Comparison of ENCODE assay signal across 16 cellular contexts in genomic region chr2:237433920-237434319, GRCh38. TPM values are rescaled to one million over a fixed set of nuclear protein-coding genes. Genes with fewer than 3 reads are reported as not detected.
DNase-seq lines count a peak whose midpoint lies in the region; ATAC-seq and TF ChIP-seq lines count a peak whose summit lies in the region.
"Had no signal": no experiment of that assay in that cellular context is flagged by ENCODE, and none has a peak within 500 bp of the region (broad histone marks: within the 10 kb centered on the region; RNA-seq: fewer than 3 reads in every experiment).

No MANE protein-coding gene starts in this region.

- intact Hi-C loops in activated CD4-positive, alpha-beta T cell treated with anti-CD3 and anti-CD28 coated beads for 36 hours (cut with DNase I, micrococcal nuclease), result loop anchor here (2.0 to 10.0 kb wide), 5 partner anchors 238 to 882 kb away; no protein-coding TSS in a partner anchor
- intact Hi-C loops in activated T-helper 1 cell treated with anti-CD3 and anti-CD28 coated beads, Interleukin-12 subunit alpha, Interleukin-12 subunit beta, Interleukin-2, Interleukin-4 antibody, amounts not matched to agents 30 ng/mL and 10 ng/mL and 1 ng/mL, durations not matched to agents 14 hours and 24 hours and 36 hours (cut with micrococcal nuclease), result loop anchor here (1.0 to 10.0 kb wide), 3 partner anchors 238 to 879 kb away; no protein-coding TSS in a partner anchor
- intact Hi-C loops in left lung (cut with DNase I), result no loop called here

- peaks cover 16% of the 10 kb centered on the region for H3K36me3 Mint-ChIP-seq in activated CD4-positive, alpha-beta T cell treated with anti-CD3 and anti-CD28 coated beads for 36 hours (ENCODE audit: low read depth)
- peaks cover 3% of the 10 kb centered on the region; the same call in 1 of the 3 replicates for H3K36me3 Mint-ChIP-seq in GM23338 (ENCODE audit: low read depth)
- peaks cover 9% of the 10 kb centered on the region for H3K36me3 Mint-ChIP-seq in activated T-helper 1 cell treated with anti-CD3 and anti-CD28 coated beads, Interleukin-12 subunit alpha, Interleukin-12 subunit beta, Interleukin-2, Interleukin-4 antibody, amounts not matched to agents 30 ng/mL and 10 ng/mL and 1 ng/mL, durations not matched to agents 14 hours and 24 hours and 36 hours (ENCODE audit: low read depth)

- no peak for ATAC-seq in activated CD4-positive, alpha-beta T cell treated with anti-CD3 and anti-CD28 coated beads for 36 hours
- ATAC-seq in GM23338, result no peak
- no peak for ATAC-seq in left lung
- no peak for ATAC-seq in GM18505 (IDR thresholded peaks at IDR 0.05; ENCODE audit: unreplicated experiment)
- ATAC-seq in GM21515 (IDR thresholded peaks at IDR 0.05; ENCODE audit: unreplicated experiment), result no peak

- H3K27me3 Mint-ChIP-seq in activated CD4-positive, alpha-beta T cell treated with anti-CD3 and anti-CD28 coated beads for 36 hours, result no peaks in the 10 kb centered on the region
- H3K27me3 Mint-ChIP-seq in GM23338 (ENCODE audit: insufficient read depth, low read depth, poor library complexity), result peaks cover 8% of the 10 kb centered on the region
- peaks cover 5% of the 10 kb centered on the region for H3K27me3 Mint-ChIP-seq in activated T-helper 1 cell treated with anti-CD3 and anti-CD28 coated beads, Interleukin-12 subunit alpha, Interleukin-12 subunit beta, Interleukin-2, Interleukin-4 antibody, amounts not matched to agents 30 ng/mL and 10 ng/mL and 1 ng/mL, durations not matched to agents 14 hours and 24 hours and 36 hours (ENCODE audit: insufficient read depth)

- H3K9me2 ChIP-seq in GM23338 (ENCODE audit: insufficient read depth), result 0 out of 2 replicates have a peak, but pooled peaks cover 4% of the 10 kb centered on the region

- POLR2A ChIA-PET in activated CD4-positive, alpha-beta T cell treated with anti-CD3 and anti-CD28 coated beads for 36 hours (lab: Charles Lee), result no interaction called here

- H3K4me1 ChIP-seq in GM23338 (ENCODE audit: insufficient read depth) (peaks cover 4% of the 10 kb centered on the region), osteoblast (ENCODE audit: insufficient read depth, low read length) (peaks cover 74% of the 10 kb centered on the region), left lung (peaks cover 13 to 17% of the 10 kb centered on the region in 2 donors)

- TF ChIP-seq POLR2A in GM18505 (IDR thresholded peaks at IDR 0.05; ENCODE audit: borderline replicate concordance, extremely low read depth, insufficient read depth, insufficient read length), result no peak

- peak; percentile 41 for DNase-seq in activated CD4-positive, alpha-beta T cell treated with anti-CD3 and anti-CD28 coated beads for 36 hours
- DNase-seq in activated CD4-positive, alpha-beta T cell treated with anti-CD3 and anti-CD28 coated beads, Interleukin-2, amount 50 U/mL, for 4 hours, result no peak
- DNase-seq in GM23338 (ENCODE audit: low spot score) (no peak), osteoblast (ENCODE audit: insufficient read length, low spot score, missing footprints) (no peak), left lung (no peak)
- DNase-seq in activated T-helper 1 cell treated with anti-CD3 and anti-CD28 coated beads, Interleukin-12 subunit alpha, Interleukin-12 subunit beta, Interleukin-2, Interleukin-4 antibody, amounts not matched to agents 30 ng/mL and 10 ng/mL and 1 ng/mL, durations not matched to agents 14 hours and 24 hours and 36 hours (ENCODE audit: low spot score), result no peak
- DNase-seq: AML-193, aorta, GF-D8, NCI-H526 treated with DMSO at 0.1 percent for 48 hours, spleen had no signal

- H3K79me2 ChIP-seq in GM23338 (replicated peaks; ENCODE audit: insufficient read depth), result no peaks in the 10 kb centered on the region
- H3K79me2 ChIP-seq in osteoblast (ENCODE audit: insufficient read depth, low read length), result no peaks in the 10 kb centered on the region

- no peaks in the 10 kb centered on the region for H3K36me3 ChIP-seq in GM23338 (ENCODE audit: insufficient read depth)
- no peaks in the 10 kb centered on the region for H3K36me3 ChIP-seq in osteoblast (ENCODE audit: insufficient read depth, low read length)
- no peaks in the 10 kb centered on the region for H3K36me3 ChIP-seq in left lung
- H3K36me3 ChIP-seq: spleen, vagina had no signal

- H3K4me2 ChIP-seq in GM23338, result no peak overlapping the region
- H3K4me2 ChIP-seq in osteoblast (ENCODE audit: insufficient read depth, low read length), result peak overlapping the region; percentile 73

- peak overlapping the region; percentile 74 for H3K4me3 Mint-ChIP-seq in activated CD4-positive, alpha-beta T cell treated with anti-CD3 and anti-CD28 coated beads for 36 hours
- H3K4me3 Mint-ChIP-seq in GM23338, result no peak overlapping the region
- peak overlapping the region; percentile 82 for H3K4me3 Mint-ChIP-seq in activated T-helper 1 cell treated with anti-CD3 and anti-CD28 coated beads, Interleukin-12 subunit alpha, Interleukin-12 subunit beta, Interleukin-2, Interleukin-4 antibody, amounts not matched to agents 30 ng/mL and 10 ng/mL and 1 ng/mL, durations not matched to agents 14 hours and 24 hours and 36 hours
- H3K4me3 Mint-ChIP-seq: neural crest cell had no signal

- H2AFZ ChIP-seq in GM23338 (0 out of 2 replicates have a peak overlapping the region, but pooled peaks have one; percentile 66), osteoblast (ENCODE audit: low read length) (no peak overlapping the region)

- no peaks in the 10 kb centered on the region for H3K9me3 Mint-ChIP-seq in activated CD4-positive, alpha-beta T cell treated with anti-CD3 and anti-CD28 coated beads for 36 hours (ENCODE audit: low read depth)
- peaks cover 4% of the 10 kb centered on the region; the same call in 1 of the 3 replicates for H3K9me3 Mint-ChIP-seq in GM23338
- no peaks in the 10 kb centered on the region for H3K9me3 Mint-ChIP-seq in activated T-helper 1 cell treated with anti-CD3 and anti-CD28 coated beads, Interleukin-12 subunit alpha, Interleukin-12 subunit beta, Interleukin-2, Interleukin-4 antibody, amounts not matched to agents 30 ng/mL and 10 ng/mL and 1 ng/mL, durations not matched to agents 14 hours and 24 hours and 36 hours
- H3K9me3 Mint-ChIP-seq: neural crest cell had no signal

- H3K9me3 ChIP-seq in osteoblast (ENCODE audit: low read depth, low read length) (no peaks in the 10 kb centered on the region), left lung (no peaks in the 10 kb centered on the region)
- H3K9me3 ChIP-seq: vagina had no signal

- CTCF ChIA-PET in activated CD4-positive, alpha-beta T cell treated with anti-CD3 and anti-CD28 coated beads for 36 hours (lab: Charles Lee), result interaction anchor here (1.0 to 8.0 kb wide), 4 partner anchors 9 to 41 kb away, joined by 3 to 70 read pairs (median 6); no protein-coding TSS in a partner anchor

- no peak overlapping the region for H3K4me3 ChIP-seq in GM23338
- H3K4me3 ChIP-seq in osteoblast (ENCODE audit: insufficient read depth, low read length), result peak overlapping the region; percentile 52
- H3K4me3 ChIP-seq in left lung, result no peak overlapping the region
- H3K4me3 ChIP-seq: vagina had no signal

- TF ChIP-seq CTCF in GM23338 (conservative IDR thresholded peaks at IDR 0.05; ENCODE audit: low read depth in 2 of 2) (no peak), osteoblast (IDR thresholded peaks at IDR 0.05; ENCODE audit: extremely low read depth, low read depth, low read length) (no peak), left lung (IDR thresholded peaks at IDR 0.05) (no peak)

- peak overlapping the region; percentile 95 for H3K27ac Mint-ChIP-seq in activated CD4-positive, alpha-beta T cell treated with anti-CD3 and anti-CD28 coated beads for 36 hours
- no peak overlapping the region for H3K27ac Mint-ChIP-seq in GM23338
- peak overlapping the region; percentile 93 for H3K27ac Mint-ChIP-seq in activated T-helper 1 cell treated with anti-CD3 and anti-CD28 coated beads, Interleukin-12 subunit alpha, Interleukin-12 subunit beta, Interleukin-2, Interleukin-4 antibody, amounts not matched to agents 30 ng/mL and 10 ng/mL and 1 ng/mL, durations not matched to agents 14 hours and 24 hours and 36 hours

- peaks cover 98% of the 10 kb centered on the region for H3K4me1 Mint-ChIP-seq in activated CD4-positive, alpha-beta T cell treated with anti-CD3 and anti-CD28 coated beads for 36 hours
- H3K4me1 Mint-ChIP-seq in GM23338, result peaks cover 29% of the 10 kb centered on the region
- peaks cover 95% of the 10 kb centered on the region for H3K4me1 Mint-ChIP-seq in activated T-helper 1 cell treated with anti-CD3 and anti-CD28 coated beads, Interleukin-12 subunit alpha, Interleukin-12 subunit beta, Interleukin-2, Interleukin-4 antibody, amounts not matched to agents 30 ng/mL and 10 ng/mL and 1 ng/mL, durations not matched to agents 14 hours and 24 hours and 36 hours (ENCODE audit: low read depth)

- no peaks in the 10 kb centered on the region for H4K20me1 ChIP-seq in GM23338 (replicated peaks; ENCODE audit: insufficient read depth)
- no peaks in the 10 kb centered on the region for H4K20me1 ChIP-seq in osteoblast (ENCODE audit: insufficient read depth, low read length)

- H3K27ac ChIP-seq in GM23338 (ENCODE audit: low read depth), result no peak overlapping the region
- peak overlapping the region; percentile 100 for H3K27ac ChIP-seq in osteoblast (ENCODE audit: low read depth, low read length)
- H3K27ac ChIP-seq in left lung, result no peak overlapping the region

- H3K27me3 ChIP-seq in GM23338 (ENCODE audit: insufficient read depth) (no peaks in the 10 kb centered on the region), osteoblast (ENCODE audit: insufficient read depth, low read length) (no peaks in the 10 kb centered on the region), left lung (peaks cover 0 to 27% of the 10 kb centered on the region in 2 donors)
- H3K27me3 ChIP-seq: vagina had no signal

- no peaks in the 10 kb centered on the region for H3F3A ChIP-seq in GM23338 (replicated peaks; ENCODE audit: low read depth)

TF ChIP-seq in GM23338, 12 proteins besides CTCF, POLR2A, EP300 and RAD21 (continues in another document):
- TF ChIP-seq NANOG (IDR thresholded peaks at IDR 0.05; ENCODE audit: borderline replicate concordance), result no peak

RNA-seq across cellular contexts. Expression of gene COL6A3, which starts 20.0 kb away (rescaled TPM):
- 10 to 100 TPM; 29.9 to 36.4 TPM for total RNA-seq in activated CD4-positive, alpha-beta T cell treated with anti-CD3 and anti-CD28 coated beads for 36 hours
- 7.3 and 8.7 TPM in 2 replicates for total RNA-seq in GM23338 (2014; rRNA removed; shearing (Covaris generic))
- 1.2 TPM in 2 replicates for polyA plus RNA-seq in GM23338 (2016; fragmentation: Nextera tagmentation; extraction: Ambion mirVana)
- total RNA-seq in activated T-helper 1 cell treated with anti-CD3 and anti-CD28 coated beads, Interleukin-12 subunit alpha, Interleukin-12 subunit beta, Interleukin-2, Interleukin-4 antibody, amounts not matched to agents 30 ng/mL and 10 ng/mL and 1 ng/mL, durations not matched to agents 14 hours and 24 hours and 36 hours, result 13.1 and 15.5 TPM in 2 replicates
- 4,017 and 4,247 TPM in 2 replicates for total RNA-seq in osteoblast
- 100 to 1,000 TPM; 598 to 868 TPM for total RNA-seq in left lung
- polyA plus RNA-seq: keratinocyte had no signal

RNA-seq across cellular contexts. Expression of gene MLPH, which starts 53.1 kb away (rescaled TPM):
- total RNA-seq in activated CD4-positive, alpha-beta T cell treated with anti-CD3 and anti-CD28 coated beads for 36 hours, result 1 to 10 TPM in 1 of 2 experiments, under 1 TPM in 1; 0.82 to 1.2 TPM
- total RNA-seq in GM23338 (2014; rRNA removed; shearing (Covaris generic)), result 15.7 and 16.5 TPM in 2 replicates
- polyA plus RNA-seq in GM23338 (2016; fragmentation: Nextera tagmentation; extraction: Ambion mirVana), result 13.6 and 14.7 TPM in 2 replicates
- not detected in 2 replicates for total RNA-seq in activated T-helper 1 cell treated with anti-CD3 and anti-CD28 coated beads, Interleukin-12 subunit alpha, Interleukin-12 subunit beta, Interleukin-2, Interleukin-4 antibody, amounts not matched to agents 30 ng/mL and 10 ng/mL and 1 ng/mL, durations not matched to agents 14 hours and 24 hours and 36 hours
- total RNA-seq in osteoblast (25.7 and 32.1 TPM in 2 replicates), left lung (100 to 1,000 TPM; 244 to 296 TPM)
- total RNA-seq: neural crest cell had no signal

Comparison
In these comparisons a context has a peak if more than half of its experiments do, and no peak if none do; other contexts are left out.
1. RNA of gene COL6A3, which starts 20.0 kb away (total RNA-seq): 4,017 to 4,247 TPM in osteoblast and 598 to 868 TPM in left lung; 29.9 to 36.4 TPM in activated CD4-positive, alpha-beta T cell treated with anti-CD3 and anti-CD28 coated beads for 36 hours, 13.1 to 15.5 TPM in activated T-helper 1 cell treated with anti-CD3 and anti-CD28 coated beads, Interleukin-12 subunit alpha, Interleukin-12 subunit beta, Interleukin-2, Interleukin-4 antibody, amounts not matched to agents 30 ng/mL and 10 ng/mL and 1 ng/mL, durations not matched to agents 14 hours and 24 hours and 36 hours and 7.3 to 8.7 TPM in GM23338; every median in the first group is over 10 times any median in the second.
2. intact Hi-C loops: an anchor here in activated CD4-positive, alpha-beta T cell treated with anti-CD3 and anti-CD28 coated beads for 36 hours (2.0 to 10.0 kb wide) and activated T-helper 1 cell treated with anti-CD3 and anti-CD28 coated beads, Interleukin-12 subunit alpha, Interleukin-12 subunit beta, Interleukin-2, Interleukin-4 antibody, amounts not matched to agents 30 ng/mL and 10 ng/mL and 1 ng/mL, durations not matched to agents 14 hours and 24 hours and 36 hours (1.0 to 10.0 kb wide); none called in left lung.